Comparison of ENCODE assay signal across 20 cellular contexts in genomic region chr14:105326891-105327694, GRCh38. TPM values are rescaled to one million over a fixed set of nuclear protein-coding genes. Genes with fewer than 3 reads are reported as not detected.
A peak's percentile ranks its signal among the peaks of the same experiment; 100 is the strongest.
DNase-seq lines count a peak whose midpoint lies in the region; ATAC-seq and TF ChIP-seq lines count a peak whose summit lies in the region.
"Had no signal": no experiment of that assay in that cellular context is flagged by ENCODE, and none has a peak within 500 bp of the region (broad histone marks: within the 10 kb centered on the region; RNA-seq: fewer than 3 reads in every experiment).

No MANE protein-coding gene starts in this region.

- H4K91ac ChIP-seq in IMR-90 (ENCODE audit: insufficient read depth, low read depth, low read length), result no peak overlapping the region

- TF ChIP-seq POLR2A in IMR-90 (IDR thresholded peaks at IDR 0.05; ENCODE audit: low read depth, low read length), result no peak

- no peak overlapping the region for H3K14ac ChIP-seq in IMR-90 (replicated peaks; ENCODE audit: low read depth, low read length)

- H2AK5ac ChIP-seq in IMR-90 (ENCODE audit: low read depth, low read length), result peak overlapping the region; percentile 8; the same call in 1 of the 2 replicates

- no peak overlapping the region for H3K56ac ChIP-seq in IMR-90 (ENCODE audit: extremely low read depth, insufficient read depth, low read length)

- peaks cover 16% of the 10 kb centered on the region; the same call in 1 of the 2 replicates for H3K9me1 ChIP-seq in IMR-90 (ENCODE audit: insufficient read depth, low read length)

- H4K8ac ChIP-seq in IMR-90 (ENCODE audit: low read depth in 2 of 2, low read length in 2 of 2), result no peak overlapping the region

- dilution Hi-C loops in IMR-90 (cut with HindIII; ENCODE audit: low sequenced_read_pairs, unreplicated experiment), result no loop called here

- H3K18ac ChIP-seq in IMR-90 (ENCODE audit: low read depth, low read length), result no peak overlapping the region

- no TSS peak for BruUV-seq in IMR-90 (replicated peaks; lab: Mats Ljungman, UMichigan)

- H4K5ac ChIP-seq in IMR-90 (ENCODE audit: low read depth, low read length), result no peak overlapping the region

- intact Hi-C loops in IMR-90 (cut with micrococcal nuclease), result no loop called here
- intact Hi-C loops in left ventricle myocardium inferior (cut with micrococcal nuclease), result no loop called here

- TF ChIP-seq RAD21 in IMR-90 (IDR thresholded peaks at IDR 0.05; ENCODE audit: low read length), result no peak

- H3K9me3 ChIP-seq in IMR-90 (ENCODE audit: control insufficient read depth, insufficient read depth, low read length) (no peaks in the 10 kb centered on the region; the same call in 1 of the 2 replicates), left ventricle myocardium inferior (replicated peaks) (no peaks in the 10 kb centered on the region), osteoblast (ENCODE audit: low read depth, low read length) (no peaks in the 10 kb centered on the region)
- H3K9me3 ChIP-seq: Caco-2, neutrophil, Peyer's patch, right lobe of liver had no signal

- 76% methylated on average over 12 of the region's 34 CpGs; no CpG with 5 or more reads in 1 of the 2 experiments for WGBS in IMR-90 (ENCODE audit: extremely low coverage in 2 of 2, insufficient read length in 1 of 2), 2 experiments

- H3K4ac ChIP-seq in IMR-90 (ENCODE audit: low read depth, low read length), result no peak overlapping the region

- peaks cover 94% of the 10 kb centered on the region for H3K79me2 ChIP-seq in osteoblast (ENCODE audit: insufficient read depth, low read length)

- H3K23ac ChIP-seq in IMR-90 (ENCODE audit: low read depth, low read length), result no peak overlapping the region

- H3K4me2 ChIP-seq in IMR-90 (ENCODE audit: low read depth, low read length) (no peak overlapping the region), osteoblast (ENCODE audit: insufficient read depth, low read length) (no peak overlapping the region)

- DNase-seq in ELF-1 (ENCODE audit: low read depth, low spot score) (peak; percentile 74), IMR-90 (no peak), left ventricle myocardium inferior (no peak), osteoblast (ENCODE audit: insufficient read length, low spot score, missing footprints) (peak; percentile 76), foreskin keratinocyte (no peak), NCI-H446 (lab: John Stamatoyannopoulos, UW) (no peak), retina (no peak)
- DNase-seq: activated CD4-positive, alpha-beta memory T cell treated with anti-CD3 and anti-CD28 coated beads, Interleukin-2, amount 10 ng/mL, durations not matched to agents 7 days and 5 days; activated naive CD8-positive, alpha-beta T cell treated with anti-CD3 and anti-CD28 coated beads for 36 hours; activated T-cell treated with anti-CD3 and anti-CD28 coated beads, Interleukin-2, amount 50 U/mL, for 48 hours; Caco-2; dorsolateral prefrontal cortex; NCI-H2081; Peyer's patch; stimulated activated CD4-positive, alpha-beta T cell treated with anti-CD3 and anti-CD28 coated beads, Interleukin-1b, Interleukin-23, amount 100 ng/mL, for 48 hours; T-cell had no signal

- CTCF ChIA-PET in IMR-90 (lab: Yijun Ruan, JAX), result no interaction called here

- in situ Hi-C loops in IMR-90 (cut with MboI; ENCODE audit: low sequenced_read_pairs), result no loop called here

- H3K27ac ChIP-seq in IMR-90 (ENCODE audit: insufficient read depth, low read length) (no peak overlapping the region), left ventricle myocardium inferior (replicated peaks) (peak overlapping the region; percentile 87), osteoblast (ENCODE audit: low read depth, low read length) (no peak overlapping the region), foreskin keratinocyte (no peak overlapping the region)
- H3K27ac ChIP-seq: neutrophil, Peyer's patch, right lobe of liver, VCaP had no signal

- H2AK9ac ChIP-seq in IMR-90 (replicated peaks; ENCODE audit: low read depth, low read length, poor library complexity), result peak overlapping the region; percentile 55

- H3K4me3 ChIP-seq in IMR-90 (ENCODE audit: insufficient read depth, low read depth, low read length), result no peak overlapping the region
- peak overlapping the region; percentile 47 for H3K4me3 ChIP-seq in left ventricle myocardium inferior
- no peak overlapping the region for H3K4me3 ChIP-seq in osteoblast (ENCODE audit: insufficient read depth, low read length)
- H3K4me3 ChIP-seq: dorsolateral prefrontal cortex, Peyer's patch, right lobe of liver had no signal

- TF ChIP-seq CTCF in IMR-90 (conservative IDR thresholded peaks at IDR 0.05; ENCODE audit: low read depth, low read length) (no peak), left ventricle myocardium inferior (IDR thresholded peaks at IDR 0.05; ENCODE audit: borderline replicate concordance) (no peak), osteoblast (IDR thresholded peaks at IDR 0.05; ENCODE audit: extremely low read depth, low read depth, low read length) (no peak), foreskin keratinocyte (conservative IDR thresholded peaks at IDR 0.05) (no peak)

- H2BK20ac ChIP-seq in IMR-90 (ENCODE audit: low read depth, low read length), result no peak overlapping the region

- no peak overlapping the region for H3K9ac ChIP-seq in IMR-90 (ENCODE audit: low read depth, low read length)

- no peak overlapping the region for H2BK120ac ChIP-seq in IMR-90 (ENCODE audit: low read depth, low read length)

- peaks cover 19 to 70% of the 10 kb centered on the region in 2 experiments for H3K79me1 ChIP-seq in IMR-90 (ENCODE audit: low read depth in 1 of 2, low read length in 2 of 2)

- H3K36me3 ChIP-seq in IMR-90 (ENCODE audit: control insufficient read depth, insufficient read depth, low read length) (no peaks in the 10 kb centered on the region; the same call in 1 of the 2 replicates), left ventricle myocardium inferior (no peaks in the 10 kb centered on the region), osteoblast (ENCODE audit: insufficient read depth, low read length) (no peaks in the 10 kb centered on the region)
- H3K36me3 ChIP-seq: neutrophil, Peyer's patch, right lobe of liver had no signal

- H2AFZ ChIP-seq in IMR-90 (replicated peaks; ENCODE audit: low read length, poor library complexity) (no peak overlapping the region), osteoblast (ENCODE audit: low read length) (no peak overlapping the region)

- H3K27me3 ChIP-seq in IMR-90 (ENCODE audit: control insufficient read depth, insufficient read depth, low read length) (no peaks in the 10 kb centered on the region), left ventricle myocardium inferior (ENCODE audit: low read depth) (no peaks in the 10 kb centered on the region), osteoblast (ENCODE audit: insufficient read depth, low read length) (no peaks in the 10 kb centered on the region), foreskin keratinocyte (no peaks in the 10 kb centered on the region)
- H3K27me3 ChIP-seq: dorsolateral prefrontal cortex, neutrophil, Peyer's patch, right lobe of liver had no signal

- no peak overlapping the region for H2BK5ac ChIP-seq in IMR-90 (ENCODE audit: low read depth, low read length, poor library complexity, severe bottlenecking)

- H3K4me1 ChIP-seq in IMR-90 (ENCODE audit: control insufficient read depth, insufficient read depth, low read length), result peaks cover 13% of the 10 kb centered on the region
- H3K4me1 ChIP-seq in left ventricle myocardium inferior, result peaks cover 91% of the 10 kb centered on the region
- peaks cover 19% of the 10 kb centered on the region for H3K4me1 ChIP-seq in osteoblast (ENCODE audit: insufficient read depth, low read length)
- H3K4me1 ChIP-seq in foreskin keratinocyte, result no peaks in the 10 kb centered on the region
- H3K4me1 ChIP-seq: Caco-2 had no signal

- ATAC-seq in IMR-90 (ENCODE audit: low read depth) (no peak), foreskin keratinocyte (no peak)
- ATAC-seq: esophagus mucosa, right lobe of liver, T-cell had no signal

- POLR2A ChIA-PET in IMR-90 (lab: Charles Lee; ENCODE audit: unreplicated experiment), result no interaction called here

- H2BK15ac ChIP-seq in IMR-90 (ENCODE audit: low read depth, low read length), result no peak overlapping the region

- H4K20me1 ChIP-seq in IMR-90 (ENCODE audit: insufficient read depth, low read length), result peaks cover 66% of the 10 kb centered on the region
- H4K20me1 ChIP-seq in osteoblast (ENCODE audit: insufficient read depth, low read length), result peaks cover 26% of the 10 kb centered on the region

TF ChIP-seq in IMR-90, 13 proteins besides CTCF, POLR2A, EP300 and RAD21 (continues in another document):
- TF ChIP-seq MAZ (IDR thresholded peaks at IDR 0.05; ENCODE audit: borderline replicate concordance, low read depth, low read length), result no peak
- no peak for TF ChIP-seq USF2 (IDR thresholded peaks at IDR 0.05; ENCODE audit: low read depth, low read length)
- TF ChIP-seq BHLHE40 (IDR thresholded peaks at IDR 0.05; ENCODE audit: low read depth, low read length), result no peak

RNA-seq across cellular contexts. Expression of gene PACS2, which starts 12.5 kb away (rescaled TPM):
- total RNA-seq in IMR-90 (2012; rRNA removed) (15.3 and 15.6 TPM in 2 replicates), left ventricle myocardium inferior (64.0 TPM), osteoblast (81.1 and 81.3 TPM in 2 replicates), foreskin keratinocyte (29.5 and 29.7 TPM in 2 replicates)
- polyA plus RNA-seq in IMR-90 (2012; rRNA removed) (32.2 and 35.1 TPM in 2 replicates), foreskin keratinocyte (21.3 and 24.3 TPM in 2 replicates)
- 21.8 and 38.1 TPM in 2 replicates for polyA plus RNA-seq in IMR-90 (2012; cell fraction: cytosol; rRNA removed)
- 145 and 229 TPM in 2 replicates for polyA plus RNA-seq in IMR-90 (2012; cell fraction: nucleus; rRNA removed; ENCODE audit: low replicate concordance)

RNA-seq across cellular contexts. Expression of gene BRF1, which starts 26.3 kb away (rescaled TPM):
- total RNA-seq in IMR-90 (2012; rRNA removed) (12.4 and 13.3 TPM in 2 replicates), left ventricle myocardium inferior (19.8 TPM), osteoblast (33.6 and 34.4 TPM in 2 replicates), foreskin keratinocyte (17.5 and 18.5 TPM in 2 replicates)
- polyA plus RNA-seq in IMR-90 (2012; rRNA removed) (16.4 and 16.7 TPM in 2 replicates), foreskin keratinocyte (13.8 and 15.3 TPM in 2 replicates)
- 13.5 and 19.0 TPM in 2 replicates for polyA plus RNA-seq in IMR-90 (2012; cell fraction: cytosol; rRNA removed)
- polyA plus RNA-seq in IMR-90 (2012; cell fraction: nucleus; rRNA removed; ENCODE audit: low replicate concordance), result 44.2 and 86.6 TPM in 2 replicates

Comparison
In these comparisons a context has a peak if more than half of its experiments do, and no peak if none do; other contexts are left out.
1. DNase-seq: peak in ELF-1 (single experiment) and osteoblast (single experiment); none in IMR-90 (single experiment), left ventricle myocardium inferior (single experiment), foreskin keratinocyte (0 of 2), NCI-H446 (0 of 2) and retina (single experiment).